In the genomic region with DNA sequence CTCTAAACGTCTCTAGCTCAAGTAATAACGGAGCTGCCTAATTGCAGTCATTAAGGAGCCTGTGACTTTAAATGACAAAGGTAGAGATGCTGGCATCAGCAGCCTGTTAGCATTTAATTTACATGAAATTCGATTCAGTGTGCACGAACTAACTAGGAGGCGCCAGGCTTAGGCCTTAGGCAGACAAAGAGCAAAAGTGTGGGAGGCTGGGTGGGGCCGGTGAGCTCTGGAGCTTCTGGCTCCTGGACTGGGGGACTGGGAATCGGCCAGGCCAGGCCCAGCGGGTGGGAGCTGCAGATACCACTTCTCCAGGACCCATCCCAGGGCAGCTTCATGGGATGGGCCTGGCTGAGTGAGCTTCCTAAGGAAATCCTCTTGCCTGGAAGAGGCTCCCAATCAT, we compare ENCODE assay signal across 1 cellular context.
TF ChIP-seq lines count a peak whose summit lies in the region.

No MANE protein-coding gene starts in this region.

TF ChIP-seq in GM23338, 12 proteins besides CTCF, POLR2A, EP300 and RAD21 (continued from another document):
- TF ChIP-seq, protein P1, sequence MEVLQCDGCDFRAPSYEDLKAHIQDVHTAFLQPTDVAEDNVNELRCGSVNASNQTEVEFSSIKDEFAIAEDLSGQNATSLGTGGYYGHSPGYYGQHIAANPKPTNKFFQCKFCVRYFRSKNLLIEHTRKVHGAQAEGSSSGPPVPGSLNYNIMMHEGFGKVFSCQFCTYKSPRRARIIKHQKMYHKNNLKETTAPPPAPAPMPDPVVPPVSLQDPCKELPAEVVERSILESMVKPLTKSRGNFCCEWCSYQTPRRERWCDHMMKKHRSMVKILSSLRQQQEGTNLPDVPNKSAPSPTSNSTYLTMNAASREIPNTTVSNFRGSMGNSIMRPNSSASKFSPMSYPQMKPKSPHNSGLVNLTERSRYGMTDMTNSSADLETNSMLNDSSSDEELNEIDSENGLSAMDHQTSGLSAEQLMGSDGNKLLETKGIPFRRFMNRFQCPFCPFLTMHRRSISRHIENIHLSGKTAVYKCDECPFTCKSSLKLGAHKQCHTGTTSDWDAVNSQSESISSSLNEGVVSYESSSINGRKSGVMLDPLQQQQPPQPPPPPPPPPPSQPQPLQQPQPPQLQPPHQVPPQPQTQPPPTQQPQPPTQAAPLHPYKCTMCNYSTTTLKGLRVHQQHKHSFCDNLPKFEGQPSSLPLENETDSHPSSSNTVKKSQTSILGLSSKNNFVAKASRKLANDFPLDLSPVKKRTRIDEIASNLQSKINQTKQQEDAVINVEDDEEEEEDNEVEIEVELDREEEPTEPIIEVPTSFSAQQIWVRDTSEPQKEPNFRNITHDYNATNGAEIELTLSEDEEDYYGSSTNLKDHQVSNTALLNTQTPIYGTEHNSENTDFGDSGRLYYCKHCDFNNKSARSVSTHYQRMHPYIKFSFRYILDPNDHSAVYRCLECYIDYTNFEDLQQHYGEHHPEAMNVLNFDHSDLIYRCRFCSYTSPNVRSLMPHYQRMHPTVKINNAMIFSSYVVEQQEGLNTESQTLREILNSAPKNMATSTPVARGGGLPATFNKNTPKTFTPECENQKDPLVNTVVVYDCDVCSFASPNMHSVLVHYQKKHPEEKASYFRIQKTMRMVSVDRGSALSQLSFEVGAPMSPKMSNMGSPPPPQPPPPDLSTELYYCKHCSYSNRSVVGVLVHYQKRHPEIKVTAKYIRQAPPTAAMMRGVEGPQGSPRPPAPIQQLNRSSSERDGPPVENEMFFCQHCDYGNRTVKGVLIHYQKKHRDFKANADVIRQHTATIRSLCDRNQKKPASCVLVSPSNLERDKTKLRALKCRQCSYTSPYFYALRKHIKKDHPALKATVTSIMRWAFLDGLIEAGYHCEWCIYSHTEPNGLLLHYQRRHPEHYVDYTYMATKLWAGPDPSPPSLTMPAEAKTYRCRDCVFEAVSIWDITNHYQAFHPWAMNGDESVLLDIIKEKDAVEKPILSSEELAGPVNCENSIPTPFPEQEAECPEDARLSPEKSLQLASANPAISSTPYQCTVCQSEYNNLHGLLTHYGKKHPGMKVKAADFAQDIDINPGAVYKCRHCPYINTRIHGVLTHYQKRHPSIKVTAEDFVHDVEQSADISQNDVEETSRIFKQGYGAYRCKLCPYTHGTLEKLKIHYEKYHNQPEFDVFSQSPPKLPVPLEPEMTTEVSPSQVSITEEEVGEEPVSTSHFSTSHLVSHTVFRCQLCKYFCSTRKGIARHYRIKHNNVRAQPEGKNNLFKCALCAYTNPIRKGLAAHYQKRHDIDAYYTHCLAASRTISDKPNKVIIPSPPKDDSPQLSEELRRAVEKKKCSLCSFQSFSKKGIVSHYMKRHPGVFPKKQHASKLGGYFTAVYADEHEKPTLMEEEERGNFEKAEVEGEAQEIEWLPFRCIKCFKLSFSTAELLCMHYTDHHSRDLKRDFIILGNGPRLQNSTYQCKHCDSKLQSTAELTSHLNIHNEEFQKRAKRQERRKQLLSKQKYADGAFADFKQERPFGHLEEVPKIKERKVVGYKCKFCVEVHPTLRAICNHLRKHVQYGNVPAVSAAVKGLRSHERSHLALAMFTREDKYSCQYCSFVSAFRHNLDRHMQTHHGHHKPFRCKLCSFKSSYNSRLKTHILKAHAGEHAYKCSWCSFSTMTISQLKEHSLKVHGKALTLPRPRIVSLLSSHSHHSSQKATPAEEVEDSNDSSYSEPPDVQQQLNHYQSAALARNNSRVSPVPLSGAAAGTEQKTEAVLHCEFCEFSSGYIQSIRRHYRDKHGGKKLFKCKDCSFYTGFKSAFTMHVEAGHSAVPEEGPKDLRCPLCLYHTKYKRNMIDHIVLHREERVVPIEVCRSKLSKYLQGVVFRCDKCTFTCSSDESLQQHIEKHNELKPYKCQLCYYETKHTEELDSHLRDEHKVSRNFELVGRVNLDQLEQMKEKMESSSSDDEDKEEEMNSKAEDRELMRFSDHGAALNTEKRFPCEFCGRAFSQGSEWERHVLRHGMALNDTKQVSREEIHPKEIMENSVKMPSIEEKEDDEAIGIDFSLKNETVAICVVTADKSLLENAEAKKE (CRISPR knock-in tag; IDR thresholded peaks at IDR 0.05), result peak; percentile 57; the same call in 1 of the 2 replicates
- no peak for TF ChIP-seq JUNB (IDR thresholded peaks at IDR 0.05; ENCODE audit: unreplicated experiment)
